In the genomic region with DNA sequence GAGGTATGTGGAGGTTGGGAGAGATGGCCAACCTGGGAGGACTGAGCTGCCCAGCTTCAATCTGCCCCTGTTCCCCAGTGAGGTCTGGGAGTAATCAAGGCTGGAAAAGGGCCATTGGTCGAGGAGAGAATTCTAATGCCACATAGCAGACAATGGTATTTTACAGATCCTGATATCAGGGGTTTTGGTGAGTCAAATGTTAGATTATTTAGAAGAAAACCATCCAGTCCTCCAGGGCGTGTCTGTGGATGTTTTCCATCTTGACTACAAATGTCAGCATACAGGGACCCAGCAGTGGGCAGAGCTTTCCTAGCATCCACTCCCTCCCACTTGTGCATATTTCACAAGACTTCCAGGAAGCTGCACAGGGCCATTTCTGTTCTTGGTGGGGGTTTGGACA, we compare ENCODE assay signal across 21 cellular contexts.
DNase-seq lines count a peak whose midpoint lies in the region; ATAC-seq and TF ChIP-seq lines count a peak whose summit lies in the region.
"Had no signal": no experiment of that assay in that cellular context is flagged by ENCODE, and none has a peak within 500 bp of the region (broad histone marks: within the 10 kb centered on the region; RNA-seq: fewer than 3 reads in every experiment).

No MANE protein-coding gene starts in this region.

- H3K27me3 ChIP-seq in GM23248 (replicated peaks; ENCODE audit: insufficient read depth): no peaks in the 10 kb centered on the region
- no peaks in the 10 kb centered on the region for H3K27me3 ChIP-seq in WERI-Rb-1 (ENCODE audit: insufficient read depth, low read depth, severe bottlenecking)
- H3K27me3 ChIP-seq: heart right ventricle, MG63, pancreas had no signal

- H2AFZ ChIP-seq in GM23248: peak overlapping the region; percentile 20; the same call in 1 of the 2 replicates

- in situ Hi-C loops in GM23248 (cut with MboI): no loop called here

- H3K79me2 ChIP-seq in GM23248 (ENCODE audit: insufficient read depth): peaks cover 66% of the 10 kb centered on the region

- peak overlapping the region; percentile 81 for H3K27ac ChIP-seq in GM23248
- peak overlapping the region; percentile 82 for H3K27ac ChIP-seq in WERI-Rb-1
- H3K27ac ChIP-seq: pancreas had no signal

- H3K9me3 ChIP-seq in GM23248 (ENCODE audit: low read depth): no peaks in the 10 kb centered on the region
- H3K9me3 ChIP-seq in WERI-Rb-1 (ENCODE audit: severe bottlenecking): no peaks in the 10 kb centered on the region
- H3K9me3 ChIP-seq: Caco-2, heart right ventricle, MG63, pancreas had no signal

- no peak for ATAC-seq in GM21447 (IDR thresholded peaks at IDR 0.05; ENCODE audit: unreplicated experiment)
- ATAC-seq in HG02870 (IDR thresholded peaks at IDR 0.05; ENCODE audit: unreplicated experiment): no peak
- no peak for ATAC-seq in GM21717 (IDR thresholded peaks at IDR 0.05; ENCODE audit: unreplicated experiment)
- ATAC-seq: activated T-cell treated with anti-CD3 and anti-CD28 coated beads, Interleukin-2, amount 50 U/mL, for 72 hours; esophagus mucosa had no signal

- H3K9me2 ChIP-seq in GM23248 (ENCODE audit: insufficient read depth): no peaks in the 10 kb centered on the region

- 0 out of 2 replicates have a peak overlapping the region, but pooled peaks have one; percentile 3 for H3K4me3 ChIP-seq in GM23248
- H3K4me3 ChIP-seq in WERI-Rb-1 (ENCODE audit: low read depth, low read length): no peak overlapping the region
- no peak overlapping the region for H3K4me3 ChIP-seq in fibroblast of pulmonary artery (replicated peaks; ENCODE audit: low read depth, low read length)
- H3K4me3 ChIP-seq: heart right ventricle, lung, MG63, pancreas had no signal

- DNase-seq in AG08396 (ENCODE audit: low spot score) (peak; percentile 50), GM23248 (peak; percentile 89), WERI-Rb-1 (no peak), fibroblast of pulmonary artery (ENCODE audit: low read depth) (peak; percentile 81), glomerular visceral epithelial cell (ENCODE audit: extremely low spot score) (no peak)
- DNase-seq: activated naive CD8-positive, alpha-beta T cell treated with anti-CD3 and anti-CD28 coated beads, Interleukin-2, amount 10 ng/mL, durations not matched to agents 7 days and 5 days; activated T-cell treated with anti-CD3 and anti-CD28 coated beads, Interleukin-2, amount 50 U/mL, for 72 hours; Caco-2; caudate nucleus; heart right ventricle; MG63; NCI-H1694 treated with DMSO at 0.1 percent for 48 hours; NCI-H345; NK-92 treated with Interleukin-12 subunit alpha and Interleukin-12 subunit beta, amount 100 ng/mL, for 24 hours; pancreas; stimulated activated CD4-positive, alpha-beta T cell treated with anti-CD3 and anti-CD28 coated beads, Interleukin-2, amount 100 ng/mL, for 24 hours had no signal

- H3K36me3 ChIP-seq in GM23248 (ENCODE audit: low read depth) (no peaks in the 10 kb centered on the region), WERI-Rb-1 (no peaks in the 10 kb centered on the region; the same call in 1 of the 2 replicates)
- H3K36me3 ChIP-seq: heart right ventricle, MG63, pancreas had no signal

- TF ChIP-seq CTCF in WERI-Rb-1 (IDR thresholded peaks at IDR 0.05; ENCODE audit: low read depth, low read length) (no peak), fibroblast of pulmonary artery (IDR thresholded peaks at IDR 0.05; ENCODE audit: low read length, missing control alignments) (no peak)

- H3F3A ChIP-seq in GM23248 (ENCODE audit: insufficient read depth): peaks cover 53% of the 10 kb centered on the region

- peak overlapping the region; percentile 60 for H3K4me2 ChIP-seq in GM23248 (ENCODE audit: unreplicated experiment)

- H3K9ac ChIP-seq in GM23248: peak overlapping the region; percentile 41

- no peaks in the 10 kb centered on the region for H4K20me1 ChIP-seq in GM23248 (ENCODE audit: insufficient read depth)

- WGBS in GM23248 (ENCODE audit: low coverage in 1 of 2, low lambda C conversion rate in 2 of 2, missing lambda C conversion rate in 2 of 2), 2 experiments: 0 to 8% methylated on average over 2 of the region's 2 CpGs

- H3K4me1 ChIP-seq in GM23248 (ENCODE audit: insufficient read depth): peaks cover 63% of the 10 kb centered on the region
- H3K4me1 ChIP-seq: Caco-2, pancreas had no signal

Comparison
In these comparisons a context has a peak if more than half of its experiments do, and no peak if none do; other contexts are left out.
1. DNase-seq: peak in AG08396 (single experiment), GM23248 (single experiment) and fibroblast of pulmonary artery (single experiment); none in WERI-Rb-1 (single experiment) and glomerular visceral epithelial cell (single experiment).